Comparison of ENCODE assay signal across 14 cellular contexts in genomic region chr9:73155968-73156592, GRCh38. TPM values are rescaled to one million over a fixed set of nuclear protein-coding genes. Genes with fewer than 3 reads are reported as not detected.
DNase-seq lines count a peak whose midpoint lies in the region; ATAC-seq, FAIRE-seq and TF ChIP-seq lines count a peak whose summit lies in the region.
"Had no signal": no experiment of that assay in that cellular context is flagged by ENCODE, and none has a peak within 500 bp of the region (broad histone marks: within the 10 kb centered on the region; RNA-seq: fewer than 3 reads in every experiment).

No MANE protein-coding gene starts in this region.

- no peak overlapping the region for H3K9ac ChIP-seq in kidney (ENCODE audit: low read length in 2 of 2)

- H3K36me3 Mint-ChIP-seq in activated T-helper 17 cell treated with anti-CD3 and anti-CD28 coated beads, Interleukin-2, amount 50 U/mL, for 72 hours (ENCODE audit: low read depth): peaks cover 49% of the 10 kb centered on the region

- peak overlapping the region; percentile 99 for H3K27ac Mint-ChIP-seq in activated T-helper 17 cell treated with anti-CD3 and anti-CD28 coated beads, Interleukin-2, amount 50 U/mL, for 72 hours

- no peaks in the 10 kb centered on the region for H3K9me3 ChIP-seq in A549
- H3K9me3 ChIP-seq in HEK293 (ENCODE audit: control insufficient read depth, insufficient read depth, low read depth, low read length): no peaks in the 10 kb centered on the region
- H3K9me3 ChIP-seq in kidney (ENCODE audit: control insufficient read depth in 1 of 2, low read length in 2 of 2): no peaks in the 10 kb centered on the region
- H3K9me3 ChIP-seq in stomach: no peaks in the 10 kb centered on the region
- H3K9me3 ChIP-seq: prostate gland had no signal

- H3K4me1 ChIP-seq in A549 (peaks cover 53% of the 10 kb centered on the region), HEK293 (ENCODE audit: control insufficient read depth, insufficient read depth, low read length) (no peaks in the 10 kb centered on the region; the same call in 1 of the 2 replicates), kidney (ENCODE audit: control insufficient read depth in 1 of 2, insufficient read depth in 1 of 2, low read depth in 1 of 2, low read length in 2 of 2) (peaks cover 0 to 3% of the 10 kb centered on the region in 2 donors), stomach (peaks cover 0 to 56% (median 4%) of the 10 kb centered on the region in 4 donors)

- H3K27ac ChIP-seq in A549 (peak overlapping the region; percentile 63 to 78), HEK293 (ENCODE audit: extremely low read depth, low read depth, low read length) (no peak overlapping the region), kidney (ENCODE audit: low read depth in 2 of 2, low read length in 2 of 2) (no peak overlapping the region), stomach (peak overlapping the region in 1 of 5 donors; percentile 69)
- H3K27ac ChIP-seq: cardiac muscle cell had no signal

- 12% methylated on average over 4 of the region's 4 CpGs for WGBS in A549 (ENCODE audit: missing lambda C conversion rate)
- 70 to 84% (median 81%) methylated on average over 4 of the region's 4 CpGs for WGBS in stomach, 5 donors

- CTCF ChIA-PET in A549 (lab: Yijun Ruan, JAX): interaction anchor here (0.9 to 1.5 kb wide), 2 partner anchors 12 to 49 kb away, joined by 3 to 6 read pairs; no protein-coding TSS in a partner anchor
- CTCF ChIA-PET in HEK293 (lab: Yijun Ruan, JAX): interaction anchor here (1.2 to 1.5 kb wide), 2 partner anchors 49 to 299 kb away, joined by 4 to 15 read pairs; no protein-coding TSS in a partner anchor

- intact Hi-C loops in kidney (cut with DNase I) (no loop called here), stomach (cut with DNase I; ENCODE audit: low total_unique reads) (no loop called here)

- H3K4me3 ChIP-seq in A549 (peak overlapping the region; percentile 62), HEK293 (ENCODE audit: low read depth, low read length) (no peak overlapping the region), kidney (ENCODE audit: low read length in 2 of 2) (no peak overlapping the region), stomach (no peak overlapping the region)
- H3K4me3 ChIP-seq: cardiac muscle cell, prostate gland had no signal

- TF ChIP-seq POLR2A in A549 (IDR thresholded peaks at IDR 0.05; ENCODE audit: low read length) (no peak), stomach (IDR thresholded peaks at IDR 0.05) (no peak)

- H3K27me3 ChIP-seq in stomach: no peaks in the 10 kb centered on the region
- H3K27me3 ChIP-seq: cardiac muscle cell, foreskin keratinocyte had no signal

- peak overlapping the region; percentile 89 for H3K4me2 ChIP-seq in A549

- in situ Hi-C loops in GM13977 (cut with MboI; ENCODE audit: low pct_unique_long_range_greater_than_20kb, low sequenced_read_pairs, unreplicated experiment): no loop called here

- H3K4me1 Mint-ChIP-seq in activated T-helper 17 cell treated with anti-CD3 and anti-CD28 coated beads, Interleukin-2, amount 50 U/mL, for 72 hours: peaks cover 43% of the 10 kb centered on the region

- no peak for TF ChIP-seq RAD21 in A549 (conservative IDR thresholded peaks at IDR 0.05 in 1 of 2, IDR thresholded peaks at IDR 0.05 in 1 of 2)

- H3K4me3 Mint-ChIP-seq in activated T-helper 17 cell treated with anti-CD3 and anti-CD28 coated beads, Interleukin-2, amount 50 U/mL, for 72 hours: peak overlapping the region; percentile 98

- H3K9me3 Mint-ChIP-seq in activated T-helper 17 cell treated with anti-CD3 and anti-CD28 coated beads, Interleukin-2, amount 50 U/mL, for 72 hours: no peaks in the 10 kb centered on the region

- POLR2A ChIA-PET in A549 (lab: Yijun Ruan, JAX): interaction anchor here (1.4 to 1.8 kb wide), 2 partner anchors 14 to 23 kb away, joined by 4 read pairs; no protein-coding TSS in a partner anchor
- POLR2A ChIA-PET in HEK293 (lab: Yijun Ruan, JAX): interaction anchor here (0.8 to 1.2 kb wide), 2 partner anchors 10 to 19 kb away, joined by 3 to 5 read pairs; no protein-coding TSS in a partner anchor

- ATAC-seq in A549 (no peak), HG02973 (IDR thresholded peaks at IDR 0.05; ENCODE audit: unreplicated experiment) (no peak)
- no peak for ATAC-seq in activated T-helper 17 cell treated with anti-CD3 and anti-CD28 coated beads, Interleukin-2, amount 50 U/mL, for 72 hours (replicated peaks)
- ATAC-seq: foreskin keratinocyte, left lobe of liver had no signal

- FAIRE-seq in A549 (lab: Jason Lieb, UNC) (no peak), kidney (lab: Jason Lieb, UNC) (peak; percentile 88)

- TF ChIP-seq CTCF in A549 (IDR thresholded peaks at IDR 0.05): no peak
- TF ChIP-seq CTCF in HEK293 (tag by site-specific recombination; IDR thresholded peaks at IDR 0.05): no peak
- no peak for TF ChIP-seq CTCF in kidney (IDR thresholded peaks at IDR 0.05; ENCODE audit: borderline replicate concordance, extremely low read depth, insufficient read depth)
- TF ChIP-seq CTCF in stomach (IDR thresholded peaks at IDR 0.05): no peak
- no peak for TF ChIP-seq CTCF in GM13977 (IDR thresholded peaks at IDR 0.05; ENCODE audit: extremely low read depth, insufficient read depth, missing control alignments)

- TF ChIP-seq EP300 in A549 (IDR thresholded peaks at IDR 0.05): no peak
- TF ChIP-seq EP300 in stomach (IDR thresholded peaks at IDR 0.05): no peak

- no peaks in the 10 kb centered on the region for H3K27me3 Mint-ChIP-seq in activated T-helper 17 cell treated with anti-CD3 and anti-CD28 coated beads, Interleukin-2, amount 50 U/mL, for 72 hours

- peaks cover 0 to 23% of the 10 kb centered on the region in 2 experiments; a peak in 1 of 3 replicates for H3K36me3 ChIP-seq in HEK293 (ENCODE audit: control insufficient read depth in 2 of 2, insufficient read depth in 1 of 2, low read length in 2 of 2)
- H3K36me3 ChIP-seq in kidney (ENCODE audit: control insufficient read depth in 1 of 2, insufficient read depth in 2 of 2, low read length in 2 of 2): no peaks in the 10 kb centered on the region
- H3K36me3 ChIP-seq in stomach: peaks cover 5 to 28% (median 17%) of the 10 kb centered on the region in 4 donors
- H3K36me3 ChIP-seq: cardiac muscle cell had no signal

- no peak for DNase-seq in A549 (ENCODE audit: low read depth in 1 of 2, low spot score in 1 of 2)
- DNase-seq in kidney: no peak
- DNase-seq in D341Med (ENCODE audit: low spot score): no peak
- no peak for DNase-seq in stomach
- no peak for DNase-seq in GM13977 (ENCODE audit: low spot score)
- DNase-seq: C1 segment of cervical spinal cord, foreskin keratinocyte, SHP77 had no signal

TF ChIP-seq in A549, 52 proteins besides CTCF, POLR2A, EP300 and RAD21:
- TF ChIP-seq FOSL2 (IDR thresholded peaks at IDR 0.05): no peak
- TF ChIP-seq FOSL2 (CRISPR knock-in tag; IDR thresholded peaks at IDR 0.05): no peak
- no peak for TF ChIP-seq SREBF2 (IDR thresholded peaks at IDR 0.05)
- TF ChIP-seq ZSCAN20 (CRISPR knock-in tag; IDR thresholded peaks at IDR 0.05): no peak
- TF ChIP-seq ZC3H11A (IDR thresholded peaks at IDR 0.05): peak; percentile 52
- TF ChIP-seq CBX8 (IDR thresholded peaks at IDR 0.05): no peak
- no peak for TF ChIP-seq KDM1A (IDR thresholded peaks at IDR 0.05; ENCODE audit: low read depth)
- peak; percentile 64 for TF ChIP-seq HOXA7 (CRISPR knock-in tag; IDR thresholded peaks at IDR 0.05)
- TF ChIP-seq RARB (CRISPR knock-in tag; IDR thresholded peaks at IDR 0.05): 0 out of 2 replicates have a peak, but pooled peaks have one; percentile 20
- peak; percentile 26; the same call in 1 of the 2 replicates for TF ChIP-seq FOSB (CRISPR knock-in tag; IDR thresholded peaks at IDR 0.05)

TF ChIP-seq in HEK293, 187 proteins besides CTCF, POLR2A, EP300 and RAD21 (continues in another document):
- no peak for TF ChIP-seq ZNF76 (tag by site-specific recombination; IDR thresholded peaks at IDR 0.05; ENCODE audit: borderline replicate concordance, low read depth)
- no peak for TF ChIP-seq ZNF155 (tag by site-specific recombination; IDR thresholded peaks at IDR 0.05)

RNA-seq across cellular contexts. Expression of gene ANXA1, which starts 4.4 kb away (rescaled TPM):
- 1,630 and 1,990 TPM in 2 replicates for polyA plus RNA-seq in A549 (2011; rRNA removed)
- 803 and 959 TPM in 2 replicates for polyA plus RNA-seq in A549 (2012; cell fraction: cytosol; rRNA removed)
- polyA plus RNA-seq in A549 (2012; cell fraction: nucleus; rRNA removed): 455 and 518 TPM in 2 replicates
- 1,437 to 1,601 TPM (median 1,494 TPM) in 3 replicates for polyA plus RNA-seq in A549 (2017; fragmentation: RNase III; extraction: RNeasy Plus Mini Kit Qiagen cat#74134 plus additional on column Dnase treatment)
- polyA minus RNA-seq in A549 (2011; rRNA and poly(A)+ RNA removed): 502 and 534 TPM in 2 replicates
- 10 to 100 TPM; 50.3 to 57.1 TPM for total RNA-seq in activated T-helper 17 cell treated with anti-CD3 and anti-CD28 coated beads, Interleukin-2, amount 50 U/mL, for 72 hours
- total RNA-seq in kidney: 250 TPM
- 65.2 TPM for polyA plus RNA-seq in kidney (ENCODE audit: insufficient read depth, low read depth, low replicate concordance)
- 100 to 1,000 TPM in 2 of 5 donors, 10 to 100 TPM in 3; 34.2 to 168 (median 67.4) TPM for total RNA-seq in stomach
- polyA plus RNA-seq in stomach: 1,000 to 10,000 TPM in 1 of 3 donors, 100 to 1,000 TPM in 2; 150 to 1,131 (median 155) TPM

Comparison
In these comparisons a context has a peak if more than half of its experiments do, and no peak if none do; other contexts are left out.
1. H3K27ac ChIP-seq: peak in A549 (2 of 2); none in HEK293 (single experiment) and kidney (0 of 2).
2. Of the 5 proteins assayed by ChIP-seq in both HEK293 and A549: peak only in HEK293: REST; only in A549: HOXA7; in both: none; in neither: 3.